Comparison of ENCODE assay signal across 25 cellular contexts in the genomic region with DNA sequence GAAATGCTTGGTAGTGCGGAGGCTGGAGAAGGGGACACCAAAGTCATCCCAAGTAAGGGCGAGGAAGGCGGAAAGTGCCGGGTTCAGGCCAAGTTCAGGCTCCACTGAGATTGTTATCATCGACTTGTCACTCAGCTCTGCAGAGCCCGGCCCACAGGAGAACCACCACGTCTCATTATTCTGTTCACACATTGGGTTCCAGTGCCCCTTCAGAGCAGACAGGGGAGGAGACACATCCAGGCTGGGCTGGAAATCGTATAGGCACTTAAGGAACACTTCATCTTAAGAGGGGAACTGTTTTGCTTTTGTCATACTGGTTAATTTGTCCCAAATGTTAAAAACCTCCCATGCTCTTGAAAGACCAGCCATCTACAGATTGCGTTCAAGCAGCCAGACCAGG.
"Had no signal": no experiment of that assay in that cellular context is flagged by ENCODE, and none has a peak within 500 bp of the region (broad histone marks: within the 10 kb centered on the region; RNA-seq: fewer than 3 reads in every experiment).

No MANE protein-coding gene starts in this region.

- H3K4me1 Mint-ChIP-seq: immature natural killer cell; naive thymus-derived CD4-positive, alpha-beta T cell; stimulated activated memory B cell treated with anti-CD40 and anti-IgM and Interleukin-4, amounts not matched to agents 10 μg/mL and 1 μg/mL and 100 μg/mL, for 72 hours had no signal

- H3K36me3 ChIP-seq: sigmoid colon, thoracic aorta had no signal

- ATAC-seq: left lobe of liver; naive thymus-derived CD4-positive, alpha-beta T cell; psoas muscle; right cardiac atrium; stimulated activated memory B cell treated with anti-CD40 and anti-IgM and Interleukin-4, amounts not matched to agents 10 μg/mL and 1 μg/mL and 100 μg/mL, for 72 hours; stimulated activated naive CD8-positive, alpha-beta T cell treated with anti-CD3 and anti-CD28 coated beads, Interleukin-15, Interleukin-2, amounts not matched to agents 100 U/mL and 50 U/mL, for 24 hours had no signal

- FAIRE-seq: frontal cortex had no signal

- H3K4me3 ChIP-seq: coronary artery, psoas muscle, sigmoid colon, thoracic aorta had no signal

- DNase-seq: dermis blood vessel endothelial cell; effector memory CD4-positive, alpha-beta T cell; erythroblast; hypothalamus; immature natural killer cell; islet precursor cell; kidney glomerular epithelial cell; mesenchymal stem cell; midbrain; naive thymus-derived CD4-positive, alpha-beta T cell; nephron progenitor cell; nucleus accumbens; psoas muscle; right cardiac atrium; sigmoid colon; stimulated activated CD4-positive, alpha-beta T cell treated with anti-CD3 and anti-CD28 coated beads, Interleukin-2, amount 100 ng/mL, for 24 hours; stimulated activated CD4-positive, alpha-beta T cell treated with anti-CD3 and anti-CD28 coated beads, Interleukin-4, amount 100 ng/mL, for 4 hours; stimulated activated naive CD8-positive, alpha-beta T cell treated with anti-CD3 and anti-CD28 coated beads, Interleukin-15, Interleukin-2, amounts not matched to agents 100 U/mL and 50 U/mL, for 24 hours; substantia nigra; trophoblast cell had no signal

- H3K27me3 ChIP-seq: sigmoid colon had no signal

- H3K9me3 Mint-ChIP-seq: nephron progenitor cell; stimulated activated memory B cell treated with anti-CD40 and anti-IgM and Interleukin-4, amounts not matched to agents 10 μg/mL and 1 μg/mL and 100 μg/mL, for 72 hours had no signal

- H3K27ac ChIP-seq: coronary artery, psoas muscle, sigmoid colon, thoracic aorta had no signal

- H3K36me3 Mint-ChIP-seq: immature natural killer cell; naive thymus-derived CD4-positive, alpha-beta T cell; stimulated activated memory B cell treated with anti-CD40 and anti-IgM and Interleukin-4, amounts not matched to agents 10 μg/mL and 1 μg/mL and 100 μg/mL, for 72 hours had no signal

- H3K4me3 Mint-ChIP-seq: immature natural killer cell; naive thymus-derived CD4-positive, alpha-beta T cell; nephron progenitor cell; stimulated activated memory B cell treated with anti-CD40 and anti-IgM and Interleukin-4, amounts not matched to agents 10 μg/mL and 1 μg/mL and 100 μg/mL, for 72 hours had no signal

- H3K4me1 ChIP-seq: psoas muscle had no signal

- H3K27ac Mint-ChIP-seq: immature natural killer cell; naive thymus-derived CD4-positive, alpha-beta T cell; nephron progenitor cell; stimulated activated memory B cell treated with anti-CD40 and anti-IgM and Interleukin-4, amounts not matched to agents 10 μg/mL and 1 μg/mL and 100 μg/mL, for 72 hours had no signal

- H3K9me3 ChIP-seq: psoas muscle, sigmoid colon, thoracic aorta had no signal
